16 cellular contexts compared by ENCODE assay signal in the genomic region with DNA sequence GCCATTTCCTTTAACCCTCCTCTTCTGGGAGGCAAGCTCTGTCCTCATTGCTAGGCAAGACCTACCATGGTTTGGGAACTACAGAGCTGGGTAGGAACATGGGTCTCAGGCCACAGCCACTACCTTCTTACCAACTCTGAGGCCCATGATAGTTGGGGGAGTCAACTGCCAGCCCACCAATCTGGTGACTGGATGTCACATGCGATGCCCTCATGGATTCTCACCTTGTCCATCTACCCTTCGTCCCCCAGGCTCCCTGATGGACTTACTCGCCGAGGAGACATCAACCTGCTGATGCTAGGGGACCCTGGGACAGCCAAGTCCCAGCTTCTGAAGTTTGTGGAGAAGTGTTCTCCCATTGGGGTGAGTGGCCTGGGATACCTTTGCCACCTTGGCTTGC. TPM values are rescaled to one million over a fixed set of nuclear protein-coding genes. Genes with fewer than 3 reads are reported as not detected.
DNase-seq lines count a peak whose midpoint lies in the region; ATAC-seq and TF ChIP-seq lines count a peak whose summit lies in the region.
"Had no signal": no experiment of that assay in that cellular context is flagged by ENCODE, and none has a peak within 500 bp of the region (broad histone marks: within the 10 kb centered on the region; RNA-seq: fewer than 3 reads in every experiment).

No MANE protein-coding gene starts in this region.

- H3K4me1 Mint-ChIP-seq in activated CD4-positive, alpha-beta T cell treated with anti-CD3 and anti-CD28 coated beads, Interleukin-2, amount 10 ng/mL, durations not matched to agents 7 days and 5 days: peaks cover 13% of the 10 kb centered on the region
- peaks cover 48% of the 10 kb centered on the region for H3K4me1 Mint-ChIP-seq in dendritic cell treated with granulocyte-macrophage colony-stimulating factor and Interleukin-4, amounts not matched to agents 40 ng/mL and 50 ng/mL, for 4 days (ENCODE audit: low read depth)
- peaks cover 25% of the 10 kb centered on the region for H3K4me1 Mint-ChIP-seq in stimulated activated effector memory CD8-positive, alpha-beta T cell treated with anti-CD3 and anti-CD28 coated beads, Interleukin-12 subunit alpha, Interleukin-12 subunit beta, amount 100 ng/mL, for 72 hours
- peaks cover 2 to 7% of the 10 kb centered on the region in 2 donors for H3K4me1 Mint-ChIP-seq in effector memory CD8-positive, alpha-beta T cell (ENCODE audit: low read depth in 2 of 2)
- no peaks in the 10 kb centered on the region for H3K4me1 Mint-ChIP-seq in osteocyte (ENCODE audit: unreplicated experiment)
- H3K4me1 Mint-ChIP-seq: GM23338 had no signal

- no peak for DNase-seq in activated CD4-positive, alpha-beta T cell treated with anti-CD3 and anti-CD28 coated beads, Interleukin-2, amount 10 ng/mL, durations not matched to agents 7 days and 5 days
- DNase-seq in activated CD4-positive, alpha-beta T cell treated with anti-CD3 and anti-CD28 coated beads, Interleukin-2, amount 50 U/mL, for 1 hour: no peak
- DNase-seq in stimulated activated effector memory CD8-positive, alpha-beta T cell treated with anti-CD3 and anti-CD28 coated beads, Interleukin-12 subunit alpha, Interleukin-12 subunit beta, amount 100 ng/mL, for 72 hours (ENCODE audit: low spot score in 2 of 2): no peak
- DNase-seq in effector memory CD8-positive, alpha-beta T cell: no peak
- no peak for DNase-seq in osteocyte (ENCODE audit: extremely low spot score, unreplicated experiment)
- no peak for DNase-seq in stimulated activated CD4-positive, alpha-beta T cell treated with anti-CD3 and anti-CD28 coated beads, Interleukin-2, amount 100 ng/mL, for 24 hours
- DNase-seq: AML-193; Caco-2; CD4-positive, alpha-beta T cell; GDM1; H7 had no signal

- intact Hi-C loops in dendritic cell treated with granulocyte-macrophage colony-stimulating factor and Interleukin-4, amounts not matched to agents 40 ng/mL and 50 ng/mL, for 4 days (cut with micrococcal nuclease): no loop called here

- POLR2A ChIA-PET in activated CD4-positive, alpha-beta T cell treated with anti-CD3 and anti-CD28 coated beads, Interleukin-2, amount 10 ng/mL, durations not matched to agents 7 days and 5 days (lab: Charles Lee): no interaction called here

- no peak for TF ChIP-seq CTCF in osteocyte (IDR thresholded peaks at IDR 0.05)

- ATAC-seq in stimulated activated effector memory CD8-positive, alpha-beta T cell treated with anti-CD3 and anti-CD28 coated beads, Interleukin-12 subunit alpha, Interleukin-12 subunit beta, amount 100 ng/mL, for 72 hours: no peak
- ATAC-seq in effector memory CD8-positive, alpha-beta T cell (replicated peaks): no peak
- ATAC-seq: A549, GM23338, HCT116, HepG2 had no signal

- CTCF ChIA-PET in activated CD4-positive, alpha-beta T cell treated with anti-CD3 and anti-CD28 coated beads, Interleukin-2, amount 10 ng/mL, durations not matched to agents 7 days and 5 days (lab: Charles Lee): interaction anchor here (1.5 to 1.8 kb wide), 2 partner anchors 9 to 13 kb away, joined by 4 to 6 read pairs; no protein-coding TSS in a partner anchor

- no peak overlapping the region for H3K4me3 Mint-ChIP-seq in activated CD4-positive, alpha-beta T cell treated with anti-CD3 and anti-CD28 coated beads, Interleukin-2, amount 10 ng/mL, durations not matched to agents 7 days and 5 days
- H3K4me3 Mint-ChIP-seq in dendritic cell treated with granulocyte-macrophage colony-stimulating factor and Interleukin-4, amounts not matched to agents 40 ng/mL and 50 ng/mL, for 4 days: no peak overlapping the region
- no peak overlapping the region for H3K4me3 Mint-ChIP-seq in stimulated activated effector memory CD8-positive, alpha-beta T cell treated with anti-CD3 and anti-CD28 coated beads, Interleukin-12 subunit alpha, Interleukin-12 subunit beta, amount 100 ng/mL, for 72 hours
- no peak overlapping the region for H3K4me3 Mint-ChIP-seq in effector memory CD8-positive, alpha-beta T cell
- H3K4me3 Mint-ChIP-seq in osteocyte (ENCODE audit: unreplicated experiment): no peak overlapping the region
- H3K4me3 Mint-ChIP-seq: CD4-positive, alpha-beta T cell; GM23338 had no signal

- no peaks in the 10 kb centered on the region for H3K9me3 Mint-ChIP-seq in activated CD4-positive, alpha-beta T cell treated with anti-CD3 and anti-CD28 coated beads, Interleukin-2, amount 10 ng/mL, durations not matched to agents 7 days and 5 days
- no peaks in the 10 kb centered on the region for H3K9me3 Mint-ChIP-seq in dendritic cell treated with granulocyte-macrophage colony-stimulating factor and Interleukin-4, amounts not matched to agents 40 ng/mL and 50 ng/mL, for 4 days
- no peaks in the 10 kb centered on the region for H3K9me3 Mint-ChIP-seq in stimulated activated effector memory CD8-positive, alpha-beta T cell treated with anti-CD3 and anti-CD28 coated beads, Interleukin-12 subunit alpha, Interleukin-12 subunit beta, amount 100 ng/mL, for 72 hours
- no peaks in the 10 kb centered on the region for H3K9me3 Mint-ChIP-seq in effector memory CD8-positive, alpha-beta T cell
- no peaks in the 10 kb centered on the region for H3K9me3 Mint-ChIP-seq in osteocyte (ENCODE audit: unreplicated experiment)
- H3K9me3 Mint-ChIP-seq: CD4-positive, alpha-beta T cell; GM23338 had no signal

- no peaks in the 10 kb centered on the region for H3K27me3 Mint-ChIP-seq in activated CD4-positive, alpha-beta T cell treated with anti-CD3 and anti-CD28 coated beads, Interleukin-2, amount 10 ng/mL, durations not matched to agents 7 days and 5 days
- H3K27me3 Mint-ChIP-seq in dendritic cell treated with granulocyte-macrophage colony-stimulating factor and Interleukin-4, amounts not matched to agents 40 ng/mL and 50 ng/mL, for 4 days: no peaks in the 10 kb centered on the region
- H3K27me3 Mint-ChIP-seq in effector memory CD8-positive, alpha-beta T cell: no peaks in the 10 kb centered on the region
- H3K27me3 Mint-ChIP-seq in osteocyte (ENCODE audit: unreplicated experiment): no peaks in the 10 kb centered on the region
- H3K27me3 Mint-ChIP-seq: CD4-positive, alpha-beta T cell had no signal

- H3K27ac Mint-ChIP-seq in activated CD4-positive, alpha-beta T cell treated with anti-CD3 and anti-CD28 coated beads, Interleukin-2, amount 10 ng/mL, durations not matched to agents 7 days and 5 days: peak overlapping the region; percentile 46
- peak overlapping the region; percentile 15 for H3K27ac Mint-ChIP-seq in dendritic cell treated with granulocyte-macrophage colony-stimulating factor and Interleukin-4, amounts not matched to agents 40 ng/mL and 50 ng/mL, for 4 days
- H3K27ac Mint-ChIP-seq in stimulated activated effector memory CD8-positive, alpha-beta T cell treated with anti-CD3 and anti-CD28 coated beads, Interleukin-12 subunit alpha, Interleukin-12 subunit beta, amount 100 ng/mL, for 72 hours: peak overlapping the region; percentile 26
- no peak overlapping the region for H3K27ac Mint-ChIP-seq in effector memory CD8-positive, alpha-beta T cell
- H3K27ac Mint-ChIP-seq in osteocyte (ENCODE audit: unreplicated experiment): no peak overlapping the region
- H3K27ac Mint-ChIP-seq: CD4-positive, alpha-beta T cell; GM23338 had no signal

- H3K36me3 Mint-ChIP-seq in activated CD4-positive, alpha-beta T cell treated with anti-CD3 and anti-CD28 coated beads, Interleukin-2, amount 10 ng/mL, durations not matched to agents 7 days and 5 days (ENCODE audit: low read depth): peaks cover 47% of the 10 kb centered on the region
- peaks cover 89% of the 10 kb centered on the region for H3K36me3 Mint-ChIP-seq in dendritic cell treated with granulocyte-macrophage colony-stimulating factor and Interleukin-4, amounts not matched to agents 40 ng/mL and 50 ng/mL, for 4 days (ENCODE audit: low read depth)
- H3K36me3 Mint-ChIP-seq in stimulated activated effector memory CD8-positive, alpha-beta T cell treated with anti-CD3 and anti-CD28 coated beads, Interleukin-12 subunit alpha, Interleukin-12 subunit beta, amount 100 ng/mL, for 72 hours: peaks cover 100% of the 10 kb centered on the region
- peaks cover 47% of the 10 kb centered on the region for H3K36me3 Mint-ChIP-seq in effector memory CD8-positive, alpha-beta T cell (ENCODE audit: insufficient read depth)
- peaks cover 17% of the 10 kb centered on the region for H3K36me3 Mint-ChIP-seq in osteocyte (ENCODE audit: unreplicated experiment)

RNA-seq across cellular contexts. Expression of gene MCM5, which starts 13.7 kb away (rescaled TPM):
- 100 to 1,000 TPM; 208 to 233 TPM for total RNA-seq in activated CD4-positive, alpha-beta T cell treated with anti-CD3 and anti-CD28 coated beads, Interleukin-2, amount 10 ng/mL, durations not matched to agents 7 days and 5 days
- 26.4 and 28.5 TPM in 2 replicates for total RNA-seq in osteocyte

RNA-seq across cellular contexts. Expression of gene HMOX1, which starts 32.7 kb away (rescaled TPM):
- total RNA-seq in activated CD4-positive, alpha-beta T cell treated with anti-CD3 and anti-CD28 coated beads, Interleukin-2, amount 10 ng/mL, durations not matched to agents 7 days and 5 days: under 1 TPM; 0.31 to 0.32 TPM
- total RNA-seq in osteocyte: 37.2 and 44.3 TPM in 2 replicates

Comparison
In these comparisons a context has a peak if more than half of its experiments do, and no peak if none do; other contexts are left out.
1. H3K27ac Mint-ChIP-seq: peak in activated CD4-positive, alpha-beta T cell treated with anti-CD3 and anti-CD28 coated beads, Interleukin-2, amount 10 ng/mL, durations not matched to agents 7 days and 5 days (single experiment), dendritic cell treated with granulocyte-macrophage colony-stimulating factor and Interleukin-4, amounts not matched to agents 40 ng/mL and 50 ng/mL, for 4 days (single experiment) and stimulated activated effector memory CD8-positive, alpha-beta T cell treated with anti-CD3 and anti-CD28 coated beads, Interleukin-12 subunit alpha, Interleukin-12 subunit beta, amount 100 ng/mL, for 72 hours (single experiment); none in effector memory CD8-positive, alpha-beta T cell (0 of 2) and osteocyte (single experiment).
2. RNA of gene HMOX1, which starts 32.7 kb away (total RNA-seq): 37.2 to 44.3 TPM in osteocyte; 0.31 to 0.32 TPM in activated CD4-positive, alpha-beta T cell treated with anti-CD3 and anti-CD28 coated beads, Interleukin-2, amount 10 ng/mL, durations not matched to agents 7 days and 5 days; every median in the first group is over 10 times any median in the second.